ENCODE assay signal across 9 cellular contexts in the genomic region with DNA sequence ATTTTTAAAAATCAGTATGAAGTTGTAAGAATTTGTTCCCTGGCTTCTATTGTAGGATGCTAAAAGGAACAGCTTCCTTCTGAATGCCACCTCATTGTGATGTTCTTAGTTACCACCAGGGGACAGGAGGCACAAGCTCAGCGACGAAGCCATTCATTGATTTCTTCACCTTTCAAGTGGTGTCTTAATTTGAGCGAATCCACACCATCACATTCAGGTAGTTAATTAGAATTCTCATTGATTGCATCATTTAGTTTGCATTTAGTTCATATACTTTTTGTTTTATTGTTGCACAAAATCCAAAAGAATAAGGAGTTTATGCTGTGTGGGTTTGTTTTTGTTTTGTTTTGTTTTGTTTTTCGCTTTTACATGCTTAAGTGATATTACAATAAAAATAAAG. TPM values are rescaled to one million over a fixed set of nuclear protein-coding genes. Genes with fewer than 3 reads are reported as not detected.
DNase-seq lines count a peak whose midpoint lies in the region; ATAC-seq and TF ChIP-seq lines count a peak whose summit lies in the region.
"Had no signal": no experiment of that assay in that cellular context is flagged by ENCODE, and none has a peak within 500 bp of the region (broad histone marks: within the 10 kb centered on the region; RNA-seq: fewer than 3 reads in every experiment).

No MANE protein-coding gene starts in this region.

- no peak overlapping the region for H3K4me3 Mint-ChIP-seq in CD4-positive, alpha-beta T cell

- ATAC-seq in CD4-positive, alpha-beta T cell (ENCODE audit: poor library complexity) = no peak
- ATAC-seq in GM21528 (IDR thresholded peaks at IDR 0.05; ENCODE audit: low FRiP score, unreplicated experiment) (no peak), GM18873 (IDR thresholded peaks at IDR 0.05; ENCODE audit: low FRiP score, unreplicated experiment) (no peak)

- intact Hi-C loops in CD4-positive, alpha-beta T cell (cut with DNase I, micrococcal nuclease) = loop anchor here (1.0 to 5.0 kb wide), 3 partner anchors 282 to 450 kb away; partner anchors contain the start of gene GPR17 (in 1 of the 2)

- peaks cover 6% of the 10 kb centered on the region for H3K27me3 Mint-ChIP-seq in CD4-positive, alpha-beta T cell

- TF ChIP-seq CTCF in CD4-positive, alpha-beta T cell (IDR thresholded peaks at IDR 0.05) = peak; percentile 32
- TF ChIP-seq CTCF in GM20000 (IDR thresholded peaks at IDR 0.05; ENCODE audit: extremely low read depth, missing control alignments) (peak; percentile 25), fibroblast of pulmonary artery (IDR thresholded peaks at IDR 0.05; ENCODE audit: low read length, missing control alignments) (peak; percentile 26)

- H3K9me3 Mint-ChIP-seq in CD4-positive, alpha-beta T cell = no peaks in the 10 kb centered on the region

- no peaks in the 10 kb centered on the region for H3K9me3 ChIP-seq in CD4-positive, alpha-beta T cell (ENCODE audit: control insufficient read depth, low read length)

- no peak overlapping the region for H3K27ac Mint-ChIP-seq in CD4-positive, alpha-beta T cell

- H3K36me3 Mint-ChIP-seq in CD4-positive, alpha-beta T cell (ENCODE audit: low read depth) = no peaks in the 10 kb centered on the region
- H3K36me3 Mint-ChIP-seq: naive B cell had no signal

- no peaks in the 10 kb centered on the region for H3K27me3 ChIP-seq in CD4-positive, alpha-beta T cell (ENCODE audit: control insufficient read depth, insufficient read depth, low read length)

- H3K27ac ChIP-seq in CD4-positive, alpha-beta T cell (ENCODE audit: low read depth, low read length) = no peak overlapping the region

- H3K4me3 ChIP-seq in fibroblast of pulmonary artery (replicated peaks; ENCODE audit: low read depth, low read length) = no peak overlapping the region

- CTCF ChIA-PET in CD4-positive, alpha-beta T cell (lab: Charles Lee) = interaction anchor here (1.0 to 1.3 kb wide), 2 partner anchors 282 to 286 kb away, joined by 4 to 8 read pairs; no protein-coding TSS in a partner anchor

- no peaks in the 10 kb centered on the region for H3K4me1 Mint-ChIP-seq in CD4-positive, alpha-beta T cell (ENCODE audit: low read depth)

- POLR2A ChIA-PET in CD4-positive, alpha-beta T cell (lab: Charles Lee) = interaction anchor here (1.1 kb wide), 1 partner anchor 282 kb away, joined by 4 read pairs; no protein-coding TSS in a partner anchor

- no peak for DNase-seq in CD4-positive, alpha-beta T cell
- peak; percentile 56 for DNase-seq in GM20000 (ENCODE audit: low spot score)
- peak; percentile 41 for DNase-seq in OCI-M1 (lab: John Stamatoyannopoulos, UW)
- DNase-seq in fibroblast of pulmonary artery (ENCODE audit: low read depth) = no peak
- DNase-seq in COLO668 (lab: John Stamatoyannopoulos, UW; ENCODE audit: unreplicated experiment) = no peak
- DNase-seq in KG1 (lab: John Stamatoyannopoulos, UW) = no peak

RNA-seq across cellular contexts. Expression of gene CYP27C1, which starts 23.1 kb away (rescaled TPM):
- total RNA-seq in CD4-positive, alpha-beta T cell = not detected

Comparison
In these comparisons a context has a peak if more than half of its experiments do, and no peak if none do; other contexts are left out.
1. DNase-seq: peak in GM20000 (single experiment) and OCI-M1 (single experiment); none in CD4-positive, alpha-beta T cell (0 of 10), fibroblast of pulmonary artery (single experiment), COLO668 (single experiment) and KG1 (single experiment).
2. Peak in every context shown above with its lines, with median percentiles within 50 percentile points of each other: CTCF ChIP-seq.